In genomic region chr12:93608313-93608712, GRCh38 we compare ENCODE assay signal across 25 cellular contexts. TPM values are rescaled to one million over a fixed set of nuclear protein-coding genes. Genes with fewer than 3 reads are reported as not detected.
"Had no signal": no experiment of that assay in that cellular context is flagged by ENCODE, and none has a peak within 500 bp of the region (broad histone marks: within the 10 kb centered on the region; RNA-seq: fewer than 3 reads in every experiment).

No MANE protein-coding gene starts in this region.

- ATAC-seq: HepG2, Panc1, PC-3, Right ventricle myocardium inferior, SK-N-SH treated with all-trans-retinoic acid at 6 μM for 48 hours had no signal

- H3K4me1 ChIP-seq: SJCRH30 had no signal

- FAIRE-seq: HepG2 had no signal

- H3K27me3 ChIP-seq: SJCRH30 had no signal

- H3K27ac ChIP-seq: KMS-11, SJCRH30 had no signal

- H3K9ac ChIP-seq: KMS-11 had no signal

- H3K4me2 ChIP-seq: KMS-11 had no signal

- H3K9me3 ChIP-seq: SJCRH30 had no signal

- H3K4me3 ChIP-seq: SJCRH30 had no signal

- H3K36me3 ChIP-seq: SJCRH30 had no signal

- DNase-seq: IMR-90, Kasumi-1, MM.1S, NCI-H1092 treated with DMSO at 0.1 percent for 48 hours, NCI-H1417, NCI-H146, NCI-H1694 treated with DMSO at 0.1 percent for 48 hours, NCI-H1930, NCI-H2081, NCI-H2107, NCI-H226, NCI-H446, NCI-H510A, NCI-H524 treated with DMSO at 0.1 percent for 48 hours, NCI-H69, NCI-H774, PC-3, SHP77 treated with DMSO at 0.1 percent for 48 hours, SJCRH30 had no signal

RNA-seq across cellular contexts. Expression of gene SOCS2, which starts 35.8 kb away (rescaled TPM):
- total RNA-seq: OCI-LY7 had no signal
